Comparison of ENCODE assay signal across 20 cellular contexts in the genomic region with DNA sequence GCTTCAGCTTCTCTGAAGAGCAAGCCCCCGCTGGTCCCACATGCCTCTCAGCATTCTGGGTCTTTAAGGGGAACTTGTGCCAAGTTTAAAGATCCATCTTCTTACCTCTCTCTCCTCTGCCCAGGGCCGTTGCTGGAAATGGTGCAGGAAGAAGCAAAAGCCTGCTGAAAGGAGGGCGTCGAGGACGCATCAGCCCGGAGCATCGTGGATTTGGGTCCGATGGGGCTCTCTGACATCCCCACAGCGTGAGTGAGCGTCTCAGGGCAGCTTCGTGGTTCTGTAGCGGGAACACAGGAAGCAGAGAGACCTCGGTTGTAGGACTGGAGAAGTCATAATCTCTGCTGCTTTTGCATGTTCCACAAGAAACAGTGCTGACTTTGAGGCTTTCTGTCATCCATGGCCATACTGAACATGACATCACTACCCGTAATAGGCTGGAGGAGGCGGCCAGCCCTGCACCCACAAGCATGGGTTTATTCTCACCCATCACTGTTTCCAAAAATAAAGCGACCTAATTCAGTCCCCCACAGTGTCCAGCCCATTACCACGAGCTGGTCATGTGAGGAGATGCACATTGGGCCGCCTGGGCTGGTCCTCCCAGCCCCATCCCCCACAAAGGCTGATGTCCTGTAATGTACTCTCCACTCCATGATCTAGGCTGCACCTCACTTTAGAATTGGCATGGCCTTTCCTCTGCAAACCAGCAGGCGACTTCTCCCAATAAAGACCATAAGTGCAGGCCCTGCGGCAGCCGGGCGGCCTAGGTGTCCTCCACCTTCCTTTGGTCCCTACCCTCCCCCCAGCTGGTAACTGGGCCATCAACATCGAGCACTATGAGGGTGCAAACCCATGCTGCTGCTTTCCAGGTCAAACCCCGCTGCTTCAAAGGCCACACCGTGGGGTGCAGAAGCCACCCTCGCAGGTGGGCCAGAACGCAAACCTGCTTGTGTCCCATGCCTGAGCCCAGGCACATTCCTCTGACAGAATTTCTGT.
DNase-seq lines count a peak whose midpoint lies in the region; ATAC-seq, FAIRE-seq and TF ChIP-seq lines count a peak whose summit lies in the region.
"Had no signal": no experiment of that assay in that cellular context is flagged by ENCODE, and none has a peak within 500 bp of the region (broad histone marks: within the 10 kb centered on the region; RNA-seq: fewer than 3 reads in every experiment).

No MANE protein-coding gene starts in this region.

- peak overlapping the region; percentile 37 for H3K27ac Mint-ChIP-seq in neural progenitor cell
- H3K27ac Mint-ChIP-seq: activated CD4-positive, alpha-beta memory T cell treated with anti-CD3 and anti-CD28 coated beads, Interleukin-2, amount 10 ng/mL, durations not matched to agents 7 days and 5 days; activated naive CD8-positive, alpha-beta T cell treated with anti-CD3 and anti-CD28 coated beads, Interleukin-2, amount 10 ng/mL, durations not matched to agents 7 days and 5 days; T-helper 1 cell treated with Interleukin-12 subunit alpha and Interleukin-12 subunit beta and Interleukin-4 antibody, amounts not matched to agents 30 μg/mL and 1 μg/mL, for 36 hours had no signal

- no peak overlapping the region for H3K4me3 Mint-ChIP-seq in neural progenitor cell
- H3K4me3 Mint-ChIP-seq: activated CD4-positive, alpha-beta memory T cell treated with anti-CD3 and anti-CD28 coated beads, Interleukin-2, amount 10 ng/mL, durations not matched to agents 7 days and 5 days; activated naive CD8-positive, alpha-beta T cell treated with anti-CD3 and anti-CD28 coated beads, Interleukin-2, amount 10 ng/mL, durations not matched to agents 7 days and 5 days; CD14-positive monocyte; T-helper 1 cell treated with Interleukin-12 subunit alpha and Interleukin-12 subunit beta and Interleukin-4 antibody, amounts not matched to agents 30 μg/mL and 1 μg/mL, for 36 hours had no signal

- no peaks in the 10 kb centered on the region for H3K4me1 Mint-ChIP-seq in neural progenitor cell
- H3K4me1 Mint-ChIP-seq: activated CD4-positive, alpha-beta memory T cell treated with anti-CD3 and anti-CD28 coated beads, Interleukin-2, amount 10 ng/mL, durations not matched to agents 7 days and 5 days; activated naive CD8-positive, alpha-beta T cell treated with anti-CD3 and anti-CD28 coated beads, Interleukin-2, amount 10 ng/mL, durations not matched to agents 7 days and 5 days; CD14-positive monocyte had no signal

- TF ChIP-seq CTCF in HepG2 (CRISPR knock-in tag; IDR thresholded peaks at IDR 0.05) (no peak), right lobe of liver (IDR thresholded peaks at IDR 0.05) (no peak), neural progenitor cell (IDR thresholded peaks at IDR 0.05) (no peak), smooth muscle cell (IDR thresholded peaks at IDR 0.05; ENCODE audit: borderline replicate concordance, insufficient read depth, poor library complexity, severe bottlenecking) (no peak)

- H3K79me2 ChIP-seq in HepG2 (ENCODE audit: insufficient read depth, low read length) (no peaks in the 10 kb centered on the region), neural progenitor cell (ENCODE audit: low read depth) (no peaks in the 10 kb centered on the region), smooth muscle cell (ENCODE audit: low read depth) (peaks cover 30% of the 10 kb centered on the region)

- H4K20me1 ChIP-seq in HepG2 (ENCODE audit: insufficient read depth, low read length), result peaks cover 15% of the 10 kb centered on the region
- no peaks in the 10 kb centered on the region for H4K20me1 ChIP-seq in neural progenitor cell (ENCODE audit: low read depth)
- peaks cover 19% of the 10 kb centered on the region for H4K20me1 ChIP-seq in smooth muscle cell (ENCODE audit: low read depth)

- 98% methylated on average over 27 of the region's 27 CpGs for WGBS in HepG2 (ENCODE audit: low lambda C conversion rate)
- WGBS in right lobe of liver (ENCODE audit: insufficient coverage, low coverage, low lambda C conversion rate, missing lambda C conversion rate), result 88% methylated on average over 9 of the region's 27 CpGs
- WGBS in smooth muscle cell (ENCODE audit: low lambda C conversion rate), result 89% methylated on average over 27 of the region's 27 CpGs

- TF ChIP-seq POLR2A in HepG2 (IDR thresholded peaks at IDR 0.05; ENCODE audit: insufficient read depth in 1 of 2, low read depth in 2 of 2, low read length in 2 of 2), result no peak
- TF ChIP-seq POLR2A in right lobe of liver (IDR thresholded peaks at IDR 0.05), result no peak
- no peak for TF ChIP-seq POLR2A in H54 (IDR thresholded peaks at IDR 0.05; ENCODE audit: low read depth, low read length)

- H3K9me3 Mint-ChIP-seq in neural progenitor cell, result peaks cover 5% of the 10 kb centered on the region

- no peak overlapping the region for H2AFZ ChIP-seq in HepG2 (ENCODE audit: low read length)
- no peak overlapping the region for H2AFZ ChIP-seq in neural progenitor cell (replicated peaks)
- no peak overlapping the region for H2AFZ ChIP-seq in smooth muscle cell (ENCODE audit: low read depth)

- DNase-seq in HepG2 (ENCODE audit: low spot score) (no peak), right lobe of liver (no peak), Right ventricle myocardium superior (no peak), neural progenitor cell (ENCODE audit: low spot score) (no peak), urothelium cell line (ENCODE audit: low spot score) (no peak), H54 (ENCODE audit: insufficient read length, low spot score) (no peak), DMS153 treated with DMSO at 0.1 percent for 48 hours (lab: John Stamatoyannopoulos, UW; ENCODE audit: unreplicated experiment) (no peak), smooth muscle cell (lab: John Stamatoyannopoulos, UW; ENCODE audit: unreplicated experiment) (no peak)
- DNase-seq: activated CD4-positive, alpha-beta memory T cell treated with anti-CD3 and anti-CD28 coated beads, Interleukin-2, amount 10 ng/mL, durations not matched to agents 7 days and 5 days; activated naive CD8-positive, alpha-beta T cell treated with anti-CD3 and anti-CD28 coated beads, Interleukin-2, amount 10 ng/mL, durations not matched to agents 7 days and 5 days; body of pancreas; foreskin melanocyte; NCI-H1436; NCI-H69; SIG-M5; stimulated activated CD4-positive, alpha-beta T cell treated with anti-CD3 and anti-CD28 coated beads, Interleukin-4, amount 100 ng/mL, for 24 hours had no signal

- H3F3A ChIP-seq in neural progenitor cell (ENCODE audit: low read depth) (no peaks in the 10 kb centered on the region), smooth muscle cell (ENCODE audit: low read depth) (no peaks in the 10 kb centered on the region)

- intact Hi-C loops in HepG2 (cut with micrococcal nuclease; ENCODE audit: unreplicated experiment) (no loop called here), right lobe of liver (cut with DNase I) (no loop called here), Right ventricle myocardium superior (cut with DNase I) (no loop called here)

- H3K27me3 ChIP-seq in HepG2 (ENCODE audit: control insufficient read depth in 1 of 2, insufficient read depth in 2 of 2, low read length in 2 of 2), result no peaks in the 10 kb centered on the region
- no peaks in the 10 kb centered on the region for H3K27me3 ChIP-seq in right lobe of liver
- H3K27me3 ChIP-seq in neural progenitor cell, result no peaks in the 10 kb centered on the region
- no peaks in the 10 kb centered on the region for H3K27me3 ChIP-seq in smooth muscle cell (ENCODE audit: low read depth)
- H3K27me3 ChIP-seq: body of pancreas had no signal

- no peak for TF ChIP-seq RAD21 in HepG2 (CRISPR knock-in tag; IDR thresholded peaks at IDR 0.05)

- H3K4me2 ChIP-seq in HepG2 (ENCODE audit: low read depth, low read length), result no peak overlapping the region
- no peak overlapping the region for H3K4me2 ChIP-seq in neural progenitor cell
- no peak overlapping the region for H3K4me2 ChIP-seq in smooth muscle cell

- CTCF ChIA-PET in HepG2 (lab: Yijun Ruan, JAX; ENCODE audit: low intra/inter-chr PET ratio, low total read pairs), result no interaction called here

- FAIRE-seq in HepG2 (lab: Jason Lieb, UNC), result no peak
- peak; percentile 86 for FAIRE-seq in urothelium cell line (lab: Jason Lieb, UNC)
- no peak for FAIRE-seq in H54 (lab: Jason Lieb, UNC)

- no peak overlapping the region for H3K9ac ChIP-seq in HepG2 (ENCODE audit: insufficient read depth, low read depth, low read length)
- no peak overlapping the region for H3K9ac ChIP-seq in neural progenitor cell
- no peak overlapping the region for H3K9ac ChIP-seq in smooth muscle cell (ENCODE audit: low read depth)

- in situ Hi-C loops in HepG2 (cut with HindIII; ENCODE audit: extremely low pct_ligation_motif_present, low pct_unique_long_range_greater_than_20kb), result no loop called here

- H3K9me3 ChIP-seq in HepG2 (ENCODE audit: low read length), result no peaks in the 10 kb centered on the region
- H3K9me3 ChIP-seq in right lobe of liver, result no peaks in the 10 kb centered on the region
- H3K9me3 ChIP-seq in neural progenitor cell (ENCODE audit: low read depth), result no peaks in the 10 kb centered on the region
- H3K9me3 ChIP-seq in smooth muscle cell (replicated peaks; ENCODE audit: low read depth), result no peaks in the 10 kb centered on the region
- H3K9me3 ChIP-seq: body of pancreas had no signal

- H3K36me3 ChIP-seq in HepG2 (replicated peaks in 1 of 2; ENCODE audit: control insufficient read depth in 1 of 2, insufficient read depth in 2 of 2, low read length in 2 of 2) (peaks cover 40 to 65% of the 10 kb centered on the region in 2 experiments), right lobe of liver (peaks cover 0 to 46% (median 21%) of the 10 kb centered on the region in 4 donors), neural progenitor cell (no peaks in the 10 kb centered on the region), smooth muscle cell (ENCODE audit: low read depth) (no peaks in the 10 kb centered on the region)

- H3K36me3 Mint-ChIP-seq in neural progenitor cell, result peaks cover 13% of the 10 kb centered on the region
- H3K36me3 Mint-ChIP-seq: activated naive CD8-positive, alpha-beta T cell treated with anti-CD3 and anti-CD28 coated beads, Interleukin-2, amount 10 ng/mL, durations not matched to agents 7 days and 5 days had no signal

- H3K27ac ChIP-seq in HepG2 (ENCODE audit: extremely low read length, insufficient read depth, low read length) (no peak overlapping the region), right lobe of liver (no peak overlapping the region), neural progenitor cell (no peak overlapping the region), smooth muscle cell (ENCODE audit: low read depth) (no peak overlapping the region)
- H3K27ac ChIP-seq: body of pancreas, VCaP had no signal

- TF ChIP-seq EP300 in HepG2 (IDR thresholded peaks at IDR 0.05; ENCODE audit: low read depth in 2 of 2, low read length in 2 of 2), result no peak
- TF ChIP-seq EP300 in HepG2 (CRISPR knock-in tag; IDR thresholded peaks at IDR 0.05; ENCODE audit: borderline replicate concordance), result no peak

- ATAC-seq in HepG2 (no peak), right lobe of liver (no peak), Right ventricle myocardium superior (ENCODE audit: poor library complexity) (peak; percentile 83)
- ATAC-seq: body of pancreas had no signal

- H3K4me1 ChIP-seq in HepG2 (ENCODE audit: insufficient read depth, low read length), result no peaks in the 10 kb centered on the region
- H3K4me1 ChIP-seq in right lobe of liver, result no peaks in the 10 kb centered on the region
- peaks cover 3% of the 10 kb centered on the region for H3K4me1 ChIP-seq in neural progenitor cell
- no peaks in the 10 kb centered on the region for H3K4me1 ChIP-seq in smooth muscle cell (ENCODE audit: low read depth)
- H3K4me1 ChIP-seq: body of pancreas had no signal

- no TSS peak for BruUV-seq in HepG2 (replicated peaks; lab: Mats Ljungman, UMichigan)

- peaks cover 2% of the 10 kb centered on the region for H3K27me3 Mint-ChIP-seq in neural progenitor cell (ENCODE audit: insufficient read depth, low read depth)
- H3K27me3 Mint-ChIP-seq: activated CD4-positive, alpha-beta memory T cell treated with anti-CD3 and anti-CD28 coated beads, Interleukin-2, amount 10 ng/mL, durations not matched to agents 7 days and 5 days; activated naive CD8-positive, alpha-beta T cell treated with anti-CD3 and anti-CD28 coated beads, Interleukin-2, amount 10 ng/mL, durations not matched to agents 7 days and 5 days had no signal

- POLR2A ChIA-PET in HepG2 (lab: Yijun Ruan, JAX), result no interaction called here

- H3K4me3 ChIP-seq in HepG2 (replicated peaks in 1 of 3; ENCODE audit: insufficient read depth in 1 of 3, low read depth in 2 of 3, low read length in 3 of 3) (no peak overlapping the region), right lobe of liver (no peak overlapping the region), neural progenitor cell (no peak overlapping the region), smooth muscle cell (no peak overlapping the region)
- H3K4me3 ChIP-seq: body of pancreas, skin epidermis had no signal
